29 cellular contexts compared by ENCODE assay signal in the genomic region with DNA sequence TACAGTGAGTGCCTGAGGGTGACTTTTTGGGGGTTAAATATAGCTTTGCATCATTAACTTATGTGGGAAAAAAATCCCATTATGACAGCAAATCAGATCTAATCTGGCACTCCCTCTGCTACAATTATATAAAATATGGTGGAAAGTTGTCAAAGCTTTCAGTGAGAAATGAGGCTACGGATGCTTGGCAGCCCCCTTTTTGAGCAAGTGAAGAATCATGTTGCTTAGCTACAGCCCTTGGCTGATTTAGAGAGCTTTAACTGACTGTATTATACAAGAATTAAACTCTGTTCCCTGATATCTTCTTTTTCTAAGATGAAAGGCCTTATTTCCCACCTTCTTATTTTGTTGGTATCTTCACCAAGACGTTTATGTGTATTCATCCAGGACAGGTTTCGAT. TPM values are rescaled to one million over a fixed set of nuclear protein-coding genes. Genes with fewer than 3 reads are reported as not detected.
"Had no signal": no experiment of that assay in that cellular context is flagged by ENCODE, and none has a peak within 500 bp of the region (broad histone marks: within the 10 kb centered on the region; RNA-seq: fewer than 3 reads in every experiment).

No MANE protein-coding gene starts in this region.

- H3K4me1 ChIP-seq: gastrocnemius medialis, heart right ventricle, lower lobe of right lung, parathyroid adenoma, sigmoid colon, stomach, testis, tibial artery, upper lobe of left lung had no signal

- H3K27me3 Mint-ChIP-seq: progenitor cell of endocrine pancreas had no signal

- H3K4me3 Mint-ChIP-seq: endodermal cell; natural killer cell; neural crest cell; stimulated activated effector memory CD8-positive, alpha-beta T cell treated with anti-CD3 and anti-CD28 coated beads, Interleukin-12 subunit alpha, Interleukin-12 subunit beta, amount 100 ng/mL, for 72 hours had no signal

- H3K9ac ChIP-seq: parathyroid adenoma had no signal

- H3K27me3 ChIP-seq: dorsolateral prefrontal cortex, gastrocnemius medialis, heart right ventricle, neutrophil, sigmoid colon, stomach, testis, tibial artery, upper lobe of left lung had no signal

- H3K4me1 Mint-ChIP-seq: endodermal cell; natural killer cell; neural crest cell; stimulated activated effector memory CD8-positive, alpha-beta T cell treated with anti-CD3 and anti-CD28 coated beads, Interleukin-12 subunit alpha, Interleukin-12 subunit beta, amount 100 ng/mL, for 72 hours had no signal

- H3K4me3 ChIP-seq: gastrocnemius medialis, heart right ventricle, lower lobe of right lung, sigmoid colon, stomach, testis, tibial artery, upper lobe of left lung had no signal

- H3K36me3 ChIP-seq: gastrocnemius medialis, heart right ventricle, lower lobe of right lung, neutrophil, sigmoid colon, stomach, tibial artery, upper lobe of left lung had no signal

- DNase-seq: cerebellar nuclear complex; dorsolateral prefrontal cortex; effector CD4-positive, alpha-beta T cell; endodermal cell; foreskin fibroblast; gastrocnemius medialis; heart right ventricle; left ventricle myocardium superior; lower lobe of right lung; natural killer cell; right cardiac atrium; sigmoid colon; stimulated activated CD4-positive, alpha-beta T cell treated with anti-CD3 and anti-CD28 coated beads, Interleukin-2, amount 100 ng/mL, for 24 hours; stimulated activated CD4-positive, alpha-beta T cell treated with anti-CD3 and anti-CD28 coated beads, Interleukin-4, amount 100 ng/mL, for 24 hours; stimulated activated naive CD4-positive, alpha-beta T cell treated with Interleukin-2 at 50 U/mL for 16 hours; stomach; testis; tibial artery; upper lobe of left lung had no signal

- H3K27ac Mint-ChIP-seq: endodermal cell; natural killer cell; progenitor cell of endocrine pancreas; stimulated activated effector memory CD8-positive, alpha-beta T cell treated with anti-CD3 and anti-CD28 coated beads, Interleukin-12 subunit alpha, Interleukin-12 subunit beta, amount 100 ng/mL, for 72 hours had no signal

- H3K36me3 Mint-ChIP-seq: natural killer cell; stimulated activated effector memory CD8-positive, alpha-beta T cell treated with anti-CD3 and anti-CD28 coated beads, Interleukin-12 subunit alpha, Interleukin-12 subunit beta, amount 100 ng/mL, for 72 hours had no signal

- H3K27ac ChIP-seq: epithelial cell of prostate, gastrocnemius medialis, heart right ventricle, lower lobe of right lung, neutrophil, parathyroid adenoma, sigmoid colon, stomach, testis, tibial artery, upper lobe of left lung had no signal

- H3K9me3 ChIP-seq: gastrocnemius medialis, heart right ventricle, lower lobe of right lung, neutrophil, sigmoid colon, stomach, testis, tibial artery, upper lobe of left lung had no signal

- H3K9me3 Mint-ChIP-seq: stimulated activated effector memory CD8-positive, alpha-beta T cell treated with anti-CD3 and anti-CD28 coated beads, Interleukin-12 subunit alpha, Interleukin-12 subunit beta, amount 100 ng/mL, for 72 hours had no signal

RNA-seq across cellular contexts. Expression of a gene that starts 57.4 kb away (rescaled TPM):
- total RNA-seq: esophagus mucosa, glomerular endothelial cell, left ventricle myocardium superior, natural killer cell, renal cortical epithelial cell had no signal
- polyA plus RNA-seq: keratinocyte had no signal
